Comparison of ENCODE assay signal across 8 cellular contexts in the genomic region with DNA sequence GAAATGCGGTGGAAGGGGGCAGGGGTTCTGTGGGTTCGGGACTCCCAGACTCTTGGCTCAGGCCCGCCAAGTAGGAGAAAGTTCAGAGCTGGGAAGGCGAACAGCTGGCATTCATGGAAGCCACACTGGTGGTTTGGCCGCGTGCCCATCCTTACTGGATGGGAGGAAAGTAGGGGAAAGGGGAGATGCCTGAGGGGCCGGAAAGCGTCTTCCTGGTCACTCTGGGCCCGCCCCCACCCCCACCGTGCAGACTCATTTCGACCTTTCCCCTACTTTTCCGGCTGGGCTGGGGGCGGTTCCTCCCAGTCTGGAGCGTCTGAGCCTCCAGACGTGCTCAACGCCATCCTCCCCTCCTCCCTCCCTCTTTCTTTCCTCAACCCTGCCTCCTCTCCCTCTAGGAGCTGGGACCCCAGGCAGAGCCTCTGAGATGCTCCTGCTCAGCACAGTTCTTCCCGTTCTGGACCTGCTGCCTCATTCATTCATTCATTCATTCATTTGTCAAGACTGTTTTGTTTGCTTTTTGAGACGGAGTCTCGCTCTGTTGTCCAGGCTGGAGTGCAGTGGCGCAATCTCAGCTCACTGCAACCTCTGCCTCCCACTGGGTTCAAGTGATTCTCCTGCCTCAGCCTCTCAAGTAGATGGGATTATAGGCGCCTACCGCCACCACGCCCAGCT. TPM values are rescaled to one million over a fixed set of nuclear protein-coding genes. Genes with fewer than 3 reads are reported as not detected.
DNase-seq lines count a peak whose midpoint lies in the region; ATAC-seq, FAIRE-seq and TF ChIP-seq lines count a peak whose summit lies in the region.

No MANE protein-coding gene starts in this region.

- CTCF ChIA-PET in A549 (lab: Yijun Ruan, JAX), result interaction anchor here (0.6 to 2.4 kb wide), 5 partner anchors 10 to 31 kb away, joined by 3 to 17 read pairs (median 3); no protein-coding TSS in a partner anchor

- no peak for FAIRE-seq in A549 (lab: Jason Lieb, UNC)

- TF ChIP-seq POLR2A in A549 (IDR thresholded peaks at IDR 0.05; ENCODE audit: low read length) (no peak), adrenal gland (IDR thresholded peaks at IDR 0.05) (peak in 1 of 2 donors; percentile 10), heart left ventricle (IDR thresholded peaks at IDR 0.05) (no peak), prostate gland (IDR thresholded peaks at IDR 0.05) (no peak)

- H3K4me3 ChIP-seq in A549 (peak overlapping the region; percentile 25; the same call in 1 of the 3 replicates), adrenal gland (peak overlapping the region in 1 of 4 donors; percentile 12), heart left ventricle (peak overlapping the region in 9 of 12 donors; percentile 1 to 81 (median 27)), prostate gland (no peak overlapping the region)

- peak overlapping the region; percentile 85 for H3K4me2 ChIP-seq in A549

- H3K27me3 ChIP-seq in adrenal gland (no peaks in the 10 kb centered on the region), heart left ventricle (peaks cover 0 to 9% (median 0%) of the 10 kb centered on the region in 9 donors), prostate gland (replicated peaks; ENCODE audit: insufficient read depth) (no peaks in the 10 kb centered on the region)

- intact Hi-C loops in adrenal gland (cut with DNase I), result no loop called here
- intact Hi-C loops in heart left ventricle (cut with DNase I), result loop anchor here in 2 of 10 donors (1.0 to 2.0 kb wide), 2 partner anchors 21 to 23 kb away; a partner anchor contains a TSS
- intact Hi-C loops in prostate gland (cut with DNase I), result no loop called here

- TF ChIP-seq CTCF in A549 (IDR thresholded peaks at IDR 0.05) (no peak), adrenal gland (IDR thresholded peaks at IDR 0.05) (no peak), heart left ventricle (IDR thresholded peaks at IDR 0.05) (no peak), prostate gland (IDR thresholded peaks at IDR 0.05) (no peak)

- ATAC-seq in A549 (peak in 1 of 2 experiments; percentile 18; a peak in 3 of 6 replicates), heart left ventricle (peak; percentile 61 to 86 (median 76)), HG02852 (IDR thresholded peaks at IDR 0.05; ENCODE audit: unreplicated experiment) (no peak), GM21526 (IDR thresholded peaks at IDR 0.05; ENCODE audit: low FRiP score, unreplicated experiment) (no peak)

- no peak for TF ChIP-seq RAD21 in A549 (conservative IDR thresholded peaks at IDR 0.05 in 1 of 2, IDR thresholded peaks at IDR 0.05 in 1 of 2)

- DNase-seq in A549 (ENCODE audit: low read depth in 1 of 2, low spot score in 1 of 2), result peak in 1 of 2 experiments; percentile 79
- DNase-seq in HT1080 (ENCODE audit: low read depth), result peak; percentile 94
- DNase-seq in adrenal gland, result peak; percentile 75 to 93 (median 89)
- DNase-seq in heart left ventricle, result peak; percentile 88 to 97 (median 95)
- peak; percentile 53 for DNase-seq in prostate gland (ENCODE audit: low spot score)
- no peak for DNase-seq in NCI-H1436 treated with DMSO at 0.1 percent for 48 hours (lab: John Stamatoyannopoulos, UW)

- H3K4me1 ChIP-seq in A549, result peaks cover 43% of the 10 kb centered on the region
- peaks cover 31 to 42% of the 10 kb centered on the region in 2 donors for H3K4me1 ChIP-seq in adrenal gland (replicated peaks in 1 of 2)
- peaks cover 13 to 75% (median 47%) of the 10 kb centered on the region in 12 donors for H3K4me1 ChIP-seq in heart left ventricle
- H3K4me1 ChIP-seq in prostate gland (replicated peaks), result peaks cover 10% of the 10 kb centered on the region

- H3K27ac ChIP-seq in A549 (peak overlapping the region; percentile 51 to 79; a peak in 5 of 6 replicates), adrenal gland (peak overlapping the region in 3 of 5 donors; percentile 74 to 88 (median 76)), heart left ventricle (peak overlapping the region in 11 of 12 donors; percentile 31 to 98 (median 67)), prostate gland (peak overlapping the region in 1 of 2 donors; percentile 37)

- H3K36me3 ChIP-seq in adrenal gland (replicated peaks in 1 of 2) (peaks cover 0 to 2% of the 10 kb centered on the region in 2 donors), heart left ventricle (peaks cover 0 to 34% (median 0%) of the 10 kb centered on the region in 9 donors), prostate gland (no peaks in the 10 kb centered on the region)

- POLR2A ChIA-PET in A549 (lab: Yijun Ruan, JAX), result interaction anchor here (0.6 to 0.7 kb wide), 3 partner anchors 9 to 1753 kb away, joined by 5 read pairs; a partner anchor contains a TSS

- TF ChIP-seq EP300 in A549 (IDR thresholded peaks at IDR 0.05), result no peak

- 26% methylated on average over 20 of the region's 23 CpGs for WGBS in A549 (ENCODE audit: missing lambda C conversion rate)
- 20 to 48% (median 23%) methylated on average over 10 to 23 of the region's 23 CpGs for WGBS in adrenal gland, 4 donors
- WGBS in heart left ventricle, 4 donors, result 22 to 24% (median 23%) methylated on average over 19 to 23 of the region's 23 CpGs
- WGBS in prostate gland, result 21% methylated on average over 23 of the region's 23 CpGs

- H3K9me3 ChIP-seq in A549, result no peaks in the 10 kb centered on the region
- H3K9me3 ChIP-seq in adrenal gland (replicated peaks in 1 of 3), result no peaks in the 10 kb centered on the region
- H3K9me3 ChIP-seq in heart left ventricle, result no peaks in the 10 kb centered on the region
- H3K9me3 ChIP-seq in prostate gland, result no peaks in the 10 kb centered on the region

RNA-seq across cellular contexts. Expression of a gene that starts 3.5 kb away (rescaled TPM):
- polyA plus RNA-seq in A549 (2011; rRNA removed) (30.8 and 32.6 TPM in 2 replicates), A549 (2017; fragmentation: RNase III; extraction: RNeasy Plus Mini Kit Qiagen cat#74134 plus additional on column Dnase treatment) (12.3 to 18.1 TPM (median 15.1 TPM) in 3 replicates), adrenal gland (10 to 100 TPM in 2 of 3 donors, 1 to 10 TPM in 1; 4.9 to 54.0 (median 46.8) TPM), heart left ventricle (10 to 100 TPM in 1 of 2 donors, 1 to 10 TPM in 1; 9.4 to 13.6 TPM)
- polyA plus RNA-seq in A549 (2012; cell fraction: cytosol; rRNA removed), result 48.7 and 67.4 TPM in 2 replicates
- polyA plus RNA-seq in A549 (2012; cell fraction: nucleus; rRNA removed), result 203 and 238 TPM in 2 replicates
- 15.6 and 19.4 TPM in 2 replicates for polyA minus RNA-seq in A549 (2011; rRNA and poly(A)+ RNA removed)
- not detected in 2 replicates for total RNA-seq in HT1080 (2014; rRNA removed; shearing (Covaris generic))
- not detected in 2 replicates for polyA plus RNA-seq in HT1080 (2015; cell fraction: cytosol; rRNA removed)
- not detected in 2 replicates for polyA plus RNA-seq in HT1080 (2015; cell fraction: nucleus; rRNA removed)
- total RNA-seq in adrenal gland (100 to 1,000 TPM in 2 of 8 donors, 10 to 100 TPM in 5, 1 to 10 TPM in 1; 4.4 to 141 (median 27.1) TPM), heart left ventricle (100 to 1,000 TPM in 1 of 9 donors, 10 to 100 TPM in 4, 1 to 10 TPM in 4; 2.4 to 117 (median 10.8) TPM), prostate gland (10 to 100 TPM; 25.7 to 26.4 TPM)

RNA-seq across cellular contexts. Expression of a gene that starts 22.7 kb away (rescaled TPM):
- polyA plus RNA-seq in A549 (2011; rRNA removed) (22.3 and 25.1 TPM in 2 replicates), A549 (2017; fragmentation: RNase III; extraction: RNeasy Plus Mini Kit Qiagen cat#74134 plus additional on column Dnase treatment) (86.7 to 95.7 TPM (median 93.7 TPM) in 3 replicates), adrenal gland (100 to 1,000 TPM in 1 of 3 donors, 10 to 100 TPM in 2; 24.6 to 147 (median 64.9) TPM), heart left ventricle (100 to 1,000 TPM; 124 to 126 TPM)
- 122 and 146 TPM in 2 replicates for polyA plus RNA-seq in A549 (2012; cell fraction: cytosol; rRNA removed)
- 143 and 192 TPM in 2 replicates for polyA plus RNA-seq in A549 (2012; cell fraction: nucleus; rRNA removed)
- 15.8 and 24.0 TPM in 2 replicates for polyA minus RNA-seq in A549 (2011; rRNA and poly(A)+ RNA removed)
- 9.6 and 10.7 TPM in 2 replicates for total RNA-seq in HT1080 (2014; rRNA removed; shearing (Covaris generic))
- polyA plus RNA-seq in HT1080 (2015; cell fraction: cytosol; rRNA removed), result 56.9 and 62.6 TPM in 2 replicates
- polyA plus RNA-seq in HT1080 (2015; cell fraction: nucleus; rRNA removed), result 77.0 and 88.8 TPM in 2 replicates
- total RNA-seq in adrenal gland (100 to 1,000 TPM in 3 of 8 donors, 10 to 100 TPM in 5; 44.4 to 155 (median 88.2) TPM), heart left ventricle (100 to 1,000 TPM in 8 of 9 donors, 10 to 100 TPM in 1; 56.4 to 159 (median 141) TPM), prostate gland (100 to 1,000 TPM in 1 of 2 donors, 10 to 100 TPM in 1; 60.7 to 103 TPM)

RNA-seq across cellular contexts. Expression of a gene that starts 24.4 kb away (rescaled TPM):
- polyA plus RNA-seq in A549 (2011; rRNA removed) (1.0 and 1.2 TPM in 2 replicates), A549 (2017; fragmentation: RNase III; extraction: RNeasy Plus Mini Kit Qiagen cat#74134 plus additional on column Dnase treatment) (1.5 to 1.6 TPM (median 1.5 TPM) in 3 replicates), adrenal gland (10 to 100 TPM in 2 of 3 donors, under 1 TPM in 1; 0.38 to 27.8 (median 23.6) TPM), heart left ventricle (10 to 100 TPM; 16.9 to 19.4 TPM)
- 2.1 and 2.8 TPM in 2 replicates for polyA plus RNA-seq in A549 (2012; cell fraction: cytosol; rRNA removed)
- 4.1 and 5.7 TPM in 2 replicates for polyA plus RNA-seq in A549 (2012; cell fraction: nucleus; rRNA removed)
- polyA minus RNA-seq in A549 (2011; rRNA and poly(A)+ RNA removed), result 1.2 and 1.5 TPM in 2 replicates
- not detected in 2 replicates for total RNA-seq in HT1080 (2014; rRNA removed; shearing (Covaris generic))
- polyA plus RNA-seq in HT1080 (2015; cell fraction: cytosol; rRNA removed), result 0.28 and 0.49 TPM in 2 replicates
- 1.5 and 7.4 TPM in 2 replicates for polyA plus RNA-seq in HT1080 (2015; cell fraction: nucleus; rRNA removed)
- total RNA-seq in adrenal gland (10 to 100 TPM in 7 of 8 donors, 1 to 10 TPM in 1; 9.8 to 27.7 (median 18.4) TPM), heart left ventricle (10 to 100 TPM; 12.3 to 33.6 (median 15.9) TPM), prostate gland (10 to 100 TPM; 15.4 to 23.8 TPM)

RNA-seq across cellular contexts. Expression of a gene that starts 45.6 kb away (rescaled TPM):
- 12.4 and 12.8 TPM in 2 replicates for polyA plus RNA-seq in A549 (2011; rRNA removed)
- 20.7 and 33.3 TPM in 2 replicates for polyA plus RNA-seq in A549 (2012; cell fraction: cytosol; rRNA removed)
- polyA plus RNA-seq in A549 (2012; cell fraction: nucleus; rRNA removed), result 33.1 and 33.6 TPM in 2 replicates
- 13.1 to 15.3 TPM (median 13.2 TPM) in 3 replicates for polyA plus RNA-seq in A549 (2017; fragmentation: RNase III; extraction: RNeasy Plus Mini Kit Qiagen cat#74134 plus additional on column Dnase treatment)
- polyA minus RNA-seq in A549 (2011; rRNA and poly(A)+ RNA removed), result 16.7 and 27.6 TPM in 2 replicates
- total RNA-seq in HT1080 (2014; rRNA removed; shearing (Covaris generic)), result 6.5 and 10.4 TPM in 2 replicates
- 14.6 and 16.6 TPM in 2 replicates for polyA plus RNA-seq in HT1080 (2015; cell fraction: cytosol; rRNA removed)
- polyA plus RNA-seq in HT1080 (2015; cell fraction: nucleus; rRNA removed), result 10.8 and 13.0 TPM in 2 replicates
- 100 to 1,000 TPM in 3 of 8 donors, 10 to 100 TPM in 5; 28.4 to 200 (median 71.2) TPM for total RNA-seq in adrenal gland
- 10 to 100 TPM; 13.1 to 47.3 (median 44.2) TPM for polyA plus RNA-seq in adrenal gland
- total RNA-seq in heart left ventricle, result 100 to 1,000 TPM in 4 of 9 donors, 10 to 100 TPM in 5; 67.2 to 308 (median 93.7) TPM
- polyA plus RNA-seq in heart left ventricle, result 10 to 100 TPM; 50.7 to 70.3 TPM
- 100 to 1,000 TPM; 119 to 163 TPM for total RNA-seq in prostate gland

RNA-seq across cellular contexts. Expression of a gene that starts 46.2 kb away (rescaled TPM):
- polyA plus RNA-seq in A549 (2011; rRNA removed) (374 and 406 TPM in 2 replicates), A549 (2017; fragmentation: RNase III; extraction: RNeasy Plus Mini Kit Qiagen cat#74134 plus additional on column Dnase treatment) (399 to 449 TPM (median 404 TPM) in 3 replicates), adrenal gland (1,000 to 10,000 TPM in 1 of 3 donors, 100 to 1,000 TPM in 2; 155 to 1,715 (median 649) TPM), heart left ventricle (100 to 1,000 TPM; 410 to 899 TPM)
- 710 and 713 TPM in 2 replicates for polyA plus RNA-seq in A549 (2012; cell fraction: cytosol; rRNA removed)
- polyA plus RNA-seq in A549 (2012; cell fraction: nucleus; rRNA removed), result 369 and 438 TPM in 2 replicates
- polyA minus RNA-seq in A549 (2011; rRNA and poly(A)+ RNA removed), result 95.9 and 197 TPM in 2 replicates
- 1,252 and 1,259 TPM in 2 replicates for total RNA-seq in HT1080 (2014; rRNA removed; shearing (Covaris generic))
- 361 and 423 TPM in 2 replicates for polyA plus RNA-seq in HT1080 (2015; cell fraction: cytosol; rRNA removed)
- polyA plus RNA-seq in HT1080 (2015; cell fraction: nucleus; rRNA removed), result 114 and 121 TPM in 2 replicates
- total RNA-seq in adrenal gland (1,000 to 10,000 TPM in 4 of 8 donors, 100 to 1,000 TPM in 4; 220 to 1,896 (median 903) TPM), heart left ventricle (1,000 to 10,000 TPM in 6 of 9 donors, 100 to 1,000 TPM in 3; 271 to 1,278 (median 1,186) TPM), prostate gland (100 to 1,000 TPM; 488 to 498 TPM)

Comparison
In these comparisons a context has a peak if more than half of its experiments do, and no peak if none do; other contexts are left out.
1. ATAC-seq: peak in heart left ventricle (4 of 4); none in HG02852 (single experiment) and GM21526 (single experiment).
2. H3K4me3 ChIP-seq: peak in A549 (single experiment) and heart left ventricle (9 of 12); none in prostate gland (0 of 2).
3. RNA of a gene that starts 24.4 kb away (total RNA-seq): 15.4 to 23.8 TPM in prostate gland, 9.8 to 27.7 TPM in adrenal gland and 12.3 to 33.6 TPM in heart left ventricle; not detected in HT1080; every median in the first group is over 10 times any median in the second.